ENCODE assay signal across 1 cellular context in the genomic region with DNA sequence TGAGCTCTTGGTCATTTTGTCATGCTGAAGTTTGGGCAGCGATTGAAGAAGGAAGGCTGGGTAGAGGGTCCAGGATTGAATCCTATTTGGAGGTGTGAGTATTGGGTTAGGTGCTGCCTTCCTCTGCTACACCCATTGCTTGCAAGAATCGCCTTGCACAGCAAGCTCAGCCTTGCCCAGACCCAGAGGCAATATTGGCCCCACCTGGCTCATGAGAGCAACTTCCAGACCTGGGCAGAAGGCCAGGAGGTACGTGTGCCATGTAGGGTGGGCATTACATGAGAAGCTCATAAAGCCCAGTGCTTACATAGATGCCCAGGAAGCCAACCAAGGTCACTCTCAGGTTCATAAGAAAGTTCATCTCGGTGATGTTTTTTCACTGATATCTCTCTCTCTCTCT.
TF ChIP-seq lines count a peak whose summit lies in the region.

No MANE protein-coding gene starts in this region.

TF ChIP-seq in WTC11, 78 proteins besides CTCF, POLR2A, EP300 and RAD21 (continued from another document):
- TF ChIP-seq, protein P1, sequence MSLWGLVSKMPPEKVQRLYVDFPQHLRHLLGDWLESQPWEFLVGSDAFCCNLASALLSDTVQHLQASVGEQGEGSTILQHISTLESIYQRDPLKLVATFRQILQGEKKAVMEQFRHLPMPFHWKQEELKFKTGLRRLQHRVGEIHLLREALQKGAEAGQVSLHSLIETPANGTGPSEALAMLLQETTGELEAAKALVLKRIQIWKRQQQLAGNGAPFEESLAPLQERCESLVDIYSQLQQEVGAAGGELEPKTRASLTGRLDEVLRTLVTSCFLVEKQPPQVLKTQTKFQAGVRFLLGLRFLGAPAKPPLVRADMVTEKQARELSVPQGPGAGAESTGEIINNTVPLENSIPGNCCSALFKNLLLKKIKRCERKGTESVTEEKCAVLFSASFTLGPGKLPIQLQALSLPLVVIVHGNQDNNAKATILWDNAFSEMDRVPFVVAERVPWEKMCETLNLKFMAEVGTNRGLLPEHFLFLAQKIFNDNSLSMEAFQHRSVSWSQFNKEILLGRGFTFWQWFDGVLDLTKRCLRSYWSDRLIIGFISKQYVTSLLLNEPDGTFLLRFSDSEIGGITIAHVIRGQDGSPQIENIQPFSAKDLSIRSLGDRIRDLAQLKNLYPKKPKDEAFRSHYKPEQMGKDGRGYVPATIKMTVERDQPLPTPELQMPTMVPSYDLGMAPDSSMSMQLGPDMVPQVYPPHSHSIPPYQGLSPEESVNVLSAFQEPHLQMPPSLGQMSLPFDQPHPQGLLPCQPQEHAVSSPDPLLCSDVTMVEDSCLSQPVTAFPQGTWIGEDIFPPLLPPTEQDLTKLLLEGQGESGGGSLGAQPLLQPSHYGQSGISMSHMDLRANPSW (CRISPR knock-in tag; conservative IDR thresholded peaks at IDR 0.05; ENCODE audit: low read depth), result no peak
- TF ChIP-seq, protein P2, sequence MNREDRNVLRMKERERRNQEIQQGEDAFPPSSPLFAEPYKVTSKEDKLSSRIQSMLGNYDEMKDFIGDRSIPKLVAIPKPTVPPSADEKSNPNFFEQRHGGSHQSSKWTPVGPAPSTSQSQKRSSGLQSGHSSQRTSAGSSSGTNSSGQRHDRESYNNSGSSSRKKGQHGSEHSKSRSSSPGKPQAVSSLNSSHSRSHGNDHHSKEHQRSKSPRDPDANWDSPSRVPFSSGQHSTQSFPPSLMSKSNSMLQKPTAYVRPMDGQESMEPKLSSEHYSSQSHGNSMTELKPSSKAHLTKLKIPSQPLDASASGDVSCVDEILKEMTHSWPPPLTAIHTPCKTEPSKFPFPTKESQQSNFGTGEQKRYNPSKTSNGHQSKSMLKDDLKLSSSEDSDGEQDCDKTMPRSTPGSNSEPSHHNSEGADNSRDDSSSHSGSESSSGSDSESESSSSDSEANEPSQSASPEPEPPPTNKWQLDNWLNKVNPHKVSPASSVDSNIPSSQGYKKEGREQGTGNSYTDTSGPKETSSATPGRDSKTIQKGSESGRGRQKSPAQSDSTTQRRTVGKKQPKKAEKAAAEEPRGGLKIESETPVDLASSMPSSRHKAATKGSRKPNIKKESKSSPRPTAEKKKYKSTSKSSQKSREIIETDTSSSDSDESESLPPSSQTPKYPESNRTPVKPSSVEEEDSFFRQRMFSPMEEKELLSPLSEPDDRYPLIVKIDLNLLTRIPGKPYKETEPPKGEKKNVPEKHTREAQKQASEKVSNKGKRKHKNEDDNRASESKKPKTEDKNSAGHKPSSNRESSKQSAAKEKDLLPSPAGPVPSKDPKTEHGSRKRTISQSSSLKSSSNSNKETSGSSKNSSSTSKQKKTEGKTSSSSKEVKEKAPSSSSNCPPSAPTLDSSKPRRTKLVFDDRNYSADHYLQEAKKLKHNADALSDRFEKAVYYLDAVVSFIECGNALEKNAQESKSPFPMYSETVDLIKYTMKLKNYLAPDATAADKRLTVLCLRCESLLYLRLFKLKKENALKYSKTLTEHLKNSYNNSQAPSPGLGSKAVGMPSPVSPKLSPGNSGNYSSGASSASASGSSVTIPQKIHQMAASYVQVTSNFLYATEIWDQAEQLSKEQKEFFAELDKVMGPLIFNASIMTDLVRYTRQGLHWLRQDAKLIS (CRISPR knock-in tag; IDR thresholded peaks at IDR 0.05; ENCODE audit: borderline replicate concordance), result no peak
- TF ChIP-seq FOXK1 (CRISPR knock-in tag; IDR thresholded peaks at IDR 0.05) (no peak), ELF4 (CRISPR knock-in tag; IDR thresholded peaks at IDR 0.05; ENCODE audit: low read depth) (no peak), ZNF317 (CRISPR knock-in tag; IDR thresholded peaks at IDR 0.05; ENCODE audit: borderline replicate concordance, low read depth) (no peak), GABPB1 (CRISPR knock-in tag; IDR thresholded peaks at IDR 0.05) (no peak), CREM (CRISPR knock-in tag; IDR thresholded peaks at IDR 0.05) (no peak), SP1 (CRISPR knock-in tag; conservative IDR thresholded peaks at IDR 0.05) (no peak), MXD4 (CRISPR knock-in tag; IDR thresholded peaks at IDR 0.05; ENCODE audit: borderline replicate concordance) (no peak), SMAD4 (CRISPR knock-in tag; IDR thresholded peaks at IDR 0.05) (no peak), MYBL2 (CRISPR knock-in tag; IDR thresholded peaks at IDR 0.05) (no peak), ESRRA (CRISPR knock-in tag; IDR thresholded peaks at IDR 0.05; ENCODE audit: borderline replicate concordance) (no peak)
- TF ChIP-seq, protein P3, sequence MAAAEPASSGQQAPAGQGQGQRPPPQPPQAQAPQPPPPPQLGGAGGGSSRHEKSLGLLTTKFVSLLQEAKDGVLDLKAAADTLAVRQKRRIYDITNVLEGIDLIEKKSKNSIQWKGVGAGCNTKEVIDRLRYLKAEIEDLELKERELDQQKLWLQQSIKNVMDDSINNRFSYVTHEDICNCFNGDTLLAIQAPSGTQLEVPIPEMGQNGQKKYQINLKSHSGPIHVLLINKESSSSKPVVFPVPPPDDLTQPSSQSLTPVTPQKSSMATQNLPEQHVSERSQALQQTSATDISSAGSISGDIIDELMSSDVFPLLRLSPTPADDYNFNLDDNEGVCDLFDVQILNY (CRISPR knock-in tag; IDR thresholded peaks at IDR 0.05), result no peak
- TF ChIP-seq, protein P4, sequence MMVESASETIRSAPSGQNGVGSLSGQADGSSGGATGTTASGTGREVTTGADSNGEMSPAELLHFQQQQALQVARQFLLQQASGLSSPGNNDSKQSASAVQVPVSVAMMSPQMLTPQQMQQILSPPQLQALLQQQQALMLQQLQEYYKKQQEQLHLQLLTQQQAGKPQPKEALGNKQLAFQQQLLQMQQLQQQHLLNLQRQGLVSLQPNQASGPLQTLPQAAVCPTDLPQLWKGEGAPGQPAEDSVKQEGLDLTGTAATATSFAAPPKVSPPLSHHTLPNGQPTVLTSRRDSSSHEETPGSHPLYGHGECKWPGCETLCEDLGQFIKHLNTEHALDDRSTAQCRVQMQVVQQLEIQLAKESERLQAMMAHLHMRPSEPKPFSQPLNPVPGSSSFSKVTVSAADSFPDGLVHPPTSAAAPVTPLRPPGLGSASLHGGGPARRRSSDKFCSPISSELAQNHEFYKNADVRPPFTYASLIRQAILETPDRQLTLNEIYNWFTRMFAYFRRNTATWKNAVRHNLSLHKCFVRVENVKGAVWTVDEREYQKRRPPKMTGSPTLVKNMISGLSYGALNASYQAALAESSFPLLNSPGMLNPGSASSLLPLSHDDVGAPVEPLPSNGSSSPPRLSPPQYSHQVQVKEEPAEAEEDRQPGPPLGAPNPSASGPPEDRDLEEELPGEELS (CRISPR knock-in tag; IDR thresholded peaks at IDR 0.05), result no peak
- TF ChIP-seq, protein P5, sequence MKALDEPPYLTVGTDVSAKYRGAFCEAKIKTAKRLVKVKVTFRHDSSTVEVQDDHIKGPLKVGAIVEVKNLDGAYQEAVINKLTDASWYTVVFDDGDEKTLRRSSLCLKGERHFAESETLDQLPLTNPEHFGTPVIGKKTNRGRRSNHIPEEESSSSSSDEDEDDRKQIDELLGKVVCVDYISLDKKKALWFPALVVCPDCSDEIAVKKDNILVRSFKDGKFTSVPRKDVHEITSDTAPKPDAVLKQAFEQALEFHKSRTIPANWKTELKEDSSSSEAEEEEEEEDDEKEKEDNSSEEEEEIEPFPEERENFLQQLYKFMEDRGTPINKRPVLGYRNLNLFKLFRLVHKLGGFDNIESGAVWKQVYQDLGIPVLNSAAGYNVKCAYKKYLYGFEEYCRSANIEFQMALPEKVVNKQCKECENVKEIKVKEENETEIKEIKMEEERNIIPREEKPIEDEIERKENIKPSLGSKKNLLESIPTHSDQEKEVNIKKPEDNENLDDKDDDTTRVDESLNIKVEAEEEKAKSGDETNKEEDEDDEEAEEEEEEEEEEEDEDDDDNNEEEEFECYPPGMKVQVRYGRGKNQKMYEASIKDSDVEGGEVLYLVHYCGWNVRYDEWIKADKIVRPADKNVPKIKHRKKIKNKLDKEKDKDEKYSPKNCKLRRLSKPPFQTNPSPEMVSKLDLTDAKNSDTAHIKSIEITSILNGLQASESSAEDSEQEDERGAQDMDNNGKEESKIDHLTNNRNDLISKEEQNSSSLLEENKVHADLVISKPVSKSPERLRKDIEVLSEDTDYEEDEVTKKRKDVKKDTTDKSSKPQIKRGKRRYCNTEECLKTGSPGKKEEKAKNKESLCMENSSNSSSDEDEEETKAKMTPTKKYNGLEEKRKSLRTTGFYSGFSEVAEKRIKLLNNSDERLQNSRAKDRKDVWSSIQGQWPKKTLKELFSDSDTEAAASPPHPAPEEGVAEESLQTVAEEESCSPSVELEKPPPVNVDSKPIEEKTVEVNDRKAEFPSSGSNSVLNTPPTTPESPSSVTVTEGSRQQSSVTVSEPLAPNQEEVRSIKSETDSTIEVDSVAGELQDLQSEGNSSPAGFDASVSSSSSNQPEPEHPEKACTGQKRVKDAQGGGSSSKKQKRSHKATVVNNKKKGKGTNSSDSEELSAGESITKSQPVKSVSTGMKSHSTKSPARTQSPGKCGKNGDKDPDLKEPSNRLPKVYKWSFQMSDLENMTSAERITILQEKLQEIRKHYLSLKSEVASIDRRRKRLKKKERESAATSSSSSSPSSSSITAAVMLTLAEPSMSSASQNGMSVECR (CRISPR knock-in tag; IDR thresholded peaks at IDR 0.05; ENCODE audit: borderline replicate concordance), result no peak
- TF ChIP-seq, protein P6, sequence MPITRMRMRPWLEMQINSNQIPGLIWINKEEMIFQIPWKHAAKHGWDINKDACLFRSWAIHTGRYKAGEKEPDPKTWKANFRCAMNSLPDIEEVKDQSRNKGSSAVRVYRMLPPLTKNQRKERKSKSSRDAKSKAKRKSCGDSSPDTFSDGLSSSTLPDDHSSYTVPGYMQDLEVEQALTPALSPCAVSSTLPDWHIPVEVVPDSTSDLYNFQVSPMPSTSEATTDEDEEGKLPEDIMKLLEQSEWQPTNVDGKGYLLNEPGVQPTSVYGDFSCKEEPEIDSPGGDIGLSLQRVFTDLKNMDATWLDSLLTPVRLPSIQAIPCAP (CRISPR knock-in tag; IDR thresholded peaks at IDR 0.05), result no peak
- TF ChIP-seq, protein P7, sequence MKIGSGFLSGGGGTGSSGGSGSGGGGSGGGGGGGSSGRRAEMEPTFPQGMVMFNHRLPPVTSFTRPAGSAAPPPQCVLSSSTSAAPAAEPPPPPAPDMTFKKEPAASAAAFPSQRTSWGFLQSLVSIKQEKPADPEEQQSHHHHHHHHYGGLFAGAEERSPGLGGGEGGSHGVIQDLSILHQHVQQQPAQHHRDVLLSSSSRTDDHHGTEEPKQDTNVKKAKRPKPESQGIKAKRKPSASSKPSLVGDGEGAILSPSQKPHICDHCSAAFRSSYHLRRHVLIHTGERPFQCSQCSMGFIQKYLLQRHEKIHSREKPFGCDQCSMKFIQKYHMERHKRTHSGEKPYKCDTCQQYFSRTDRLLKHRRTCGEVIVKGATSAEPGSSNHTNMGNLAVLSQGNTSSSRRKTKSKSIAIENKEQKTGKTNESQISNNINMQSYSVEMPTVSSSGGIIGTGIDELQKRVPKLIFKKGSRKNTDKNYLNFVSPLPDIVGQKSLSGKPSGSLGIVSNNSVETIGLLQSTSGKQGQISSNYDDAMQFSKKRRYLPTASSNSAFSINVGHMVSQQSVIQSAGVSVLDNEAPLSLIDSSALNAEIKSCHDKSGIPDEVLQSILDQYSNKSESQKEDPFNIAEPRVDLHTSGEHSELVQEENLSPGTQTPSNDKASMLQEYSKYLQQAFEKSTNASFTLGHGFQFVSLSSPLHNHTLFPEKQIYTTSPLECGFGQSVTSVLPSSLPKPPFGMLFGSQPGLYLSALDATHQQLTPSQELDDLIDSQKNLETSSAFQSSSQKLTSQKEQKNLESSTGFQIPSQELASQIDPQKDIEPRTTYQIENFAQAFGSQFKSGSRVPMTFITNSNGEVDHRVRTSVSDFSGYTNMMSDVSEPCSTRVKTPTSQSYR (CRISPR knock-in tag; IDR thresholded peaks at IDR 0.05), result no peak
